In genomic region chr1:179882253-179883039, GRCh38 we compare ENCODE assay signal across 8 cellular contexts. TPM values are rescaled to one million over a fixed set of nuclear protein-coding genes. Genes with fewer than 3 reads are reported as not detected.
A peak's percentile ranks its signal among the peaks of the same experiment; 100 is the strongest.
DNase-seq lines count a peak whose midpoint lies in the region; ATAC-seq lines count a peak whose summit lies in the region.

Gene TOR1AIP1 (plus strand): TSS chr1:179882285. CDS start chr1:179882503, 218 bp downstream.

- DNase-seq in DMS153 treated with DMSO at 0.1 percent for 48 hours (lab: John Stamatoyannopoulos, UW; ENCODE audit: unreplicated experiment) = peak; percentile 99
- peak; percentile 99 for DNase-seq in OCI-M1 (lab: John Stamatoyannopoulos, UW)
- DNase-seq in activated T-cell treated with anti-CD3 and anti-CD28 coated beads for 24 hours (ENCODE audit: low read depth) = peak; percentile 98
- peak; percentile 69 for DNase-seq in epidermal melanocyte (ENCODE audit: insufficient read length, low spot score)
- peak; percentile 91 to 95 for DNase-seq in stimulated activated CD8-positive, alpha-beta memory T cell treated with anti-CD3 and anti-CD28 coated beads, Interleukin-4, amount 100 ng/mL, for 1 hour (ENCODE audit: low read depth in 2 of 2, low spot score in 1 of 2)

- H3K36me3 Mint-ChIP-seq in IgD-negative memory B cell = no peaks in the 10 kb centered on the region

- peaks cover 38% of the 10 kb centered on the region for H3K4me1 ChIP-seq in mononuclear cell (ENCODE audit: insufficient read depth, low read length)

- peak; percentile 70 for ATAC-seq in GM21529 (IDR thresholded peaks at IDR 0.05; ENCODE audit: unreplicated experiment)

- H3K4me3 Mint-ChIP-seq in IgD-negative memory B cell = peak within 1 kb of the TSS; percentile 90 to 100 (median 98)

- H3K4me1 Mint-ChIP-seq in IgD-negative memory B cell = peaks cover 36 to 44% (median 42%) of the 10 kb centered on the region in 3 donors

- H3K9me3 ChIP-seq in mononuclear cell (ENCODE audit: low read depth, low read length) = no peaks in the 10 kb centered on the region

- H3K27me3 Mint-ChIP-seq in IgD-negative memory B cell = no peaks in the 10 kb centered on the region

- H3K9me3 Mint-ChIP-seq in IgD-negative memory B cell = no peaks in the 10 kb centered on the region

- peak within 1 kb of the TSS; percentile 97 to 100 (median 99) for H3K27ac Mint-ChIP-seq in IgD-negative memory B cell

- no peaks in the 10 kb centered on the region for H3K27me3 ChIP-seq in mononuclear cell (ENCODE audit: insufficient read depth, low read length)

- H3K4me3 ChIP-seq in mononuclear cell (ENCODE audit: low read length) = peak within 1 kb of the TSS; percentile 98

RNA-seq across cellular contexts. Expression of gene TOR1AIP1, which starts in this region (rescaled TPM):
- polyA plus RNA-seq in IgD-negative memory B cell = 58.3 TPM
- total RNA-seq in mononuclear cell = 106 TPM

Comparison
In these comparisons a context has a peak if more than half of its experiments do, and no peak if none do; other contexts are left out.
1. Peak in every context shown above with its lines: DNase-seq, ATAC-seq and H3K4me3 ChIP-seq.